19 cellular contexts compared by ENCODE assay signal in the genomic region with DNA sequence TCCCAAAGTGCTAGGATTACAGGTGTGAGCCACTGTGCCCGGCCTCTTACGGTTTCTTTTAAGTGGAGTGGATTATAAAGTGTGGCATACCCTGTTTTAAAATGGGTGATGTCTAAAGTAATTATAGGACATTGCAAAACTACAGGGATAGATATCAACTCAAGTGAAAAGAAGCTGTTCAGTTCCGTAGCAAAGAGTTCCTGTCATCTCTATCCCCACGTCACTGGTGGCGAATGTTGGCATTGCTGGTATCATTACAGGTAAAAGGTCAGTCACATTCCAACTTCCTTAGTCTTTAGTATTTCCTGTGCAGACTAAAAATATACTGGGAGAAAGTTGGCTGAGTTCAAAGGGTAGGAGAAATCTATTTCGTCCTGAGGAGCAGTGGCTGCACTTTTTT.
DNase-seq lines count a peak whose midpoint lies in the region; ATAC-seq, FAIRE-seq and TF ChIP-seq lines count a peak whose summit lies in the region.
"Had no signal": no experiment of that assay in that cellular context is flagged by ENCODE, and none has a peak within 500 bp of the region (broad histone marks: within the 10 kb centered on the region; RNA-seq: fewer than 3 reads in every experiment).

No MANE protein-coding gene starts in this region.

- no peak overlapping the region for H2AFZ ChIP-seq in osteoblast (ENCODE audit: low read length)

- H3K27ac ChIP-seq in SJSA1 (no peak overlapping the region), osteoblast (ENCODE audit: low read depth, low read length) (no peak overlapping the region)
- H3K27ac ChIP-seq: SK-N-MC had no signal

- TF ChIP-seq CTCF in osteoblast (IDR thresholded peaks at IDR 0.05; ENCODE audit: extremely low read depth, low read depth, low read length) (no peak), glutamatergic neuron (IDR thresholded peaks at IDR 0.05; ENCODE audit: partially characterized antibody, unreplicated experiment) (no peak)

- H3K4me3 Mint-ChIP-seq in glutamatergic neuron (ENCODE audit: unreplicated experiment): no peak overlapping the region
- H3K4me3 Mint-ChIP-seq in activated naive CD4-positive, alpha-beta T cell treated with anti-CD3 and anti-CD28 coated beads for 36 hours: no peak overlapping the region
- H3K4me3 Mint-ChIP-seq: brain; CD8-positive, alpha-beta memory T cell; memory B cell; stimulated activated naive CD8-positive, alpha-beta T cell treated with anti-CD3 and anti-CD28 coated beads, Interleukin-15, Interleukin-2, amounts not matched to agents 100 ng/mL and 50 ng/mL, for 24 hours had no signal

- peak overlapping the region; percentile 18 for H3K4me2 ChIP-seq in osteoblast (ENCODE audit: insufficient read depth, low read length)

- H4K20me1 ChIP-seq in osteoblast (ENCODE audit: insufficient read depth, low read length): no peaks in the 10 kb centered on the region

- DNase-seq in ELR (ENCODE audit: low read depth): peak; percentile 52
- peak; percentile 43 to 70 for DNase-seq in SJSA1 (ENCODE audit: low read depth in 1 of 2, low spot score in 2 of 2)
- peak; percentile 54 for DNase-seq in Right ventricle myocardium superior
- DNase-seq in osteoblast (ENCODE audit: insufficient read length, low spot score, missing footprints): no peak
- no peak for DNase-seq in GM12891 (ENCODE audit: insufficient read length, low spot score)
- DNase-seq in glutamatergic neuron: no peak
- no peak for DNase-seq in cerebellum (ENCODE audit: low spot score)
- DNase-seq in activated naive CD4-positive, alpha-beta T cell treated with anti-CD3 and anti-CD28 coated beads for 36 hours: no peak
- DNase-seq: activated naive CD4-positive, alpha-beta T cell treated with anti-CD3 and anti-CD28 coated beads, Interleukin-2, amount 50 U/mL, for 16 hours; activated T-cell treated with anti-CD3 and anti-CD28 coated beads, Interleukin-2, amount 50 U/mL, for 1 hour; CD8-positive, alpha-beta memory T cell; foreskin fibroblast; NCI-H146; NCI-H2227 treated with DMSO at 0.1 percent for 48 hours had no signal

- H3K27ac Mint-ChIP-seq in glutamatergic neuron (ENCODE audit: unreplicated experiment): no peak overlapping the region
- H3K27ac Mint-ChIP-seq in activated naive CD4-positive, alpha-beta T cell treated with anti-CD3 and anti-CD28 coated beads for 36 hours: no peak overlapping the region
- H3K27ac Mint-ChIP-seq: brain; CD8-positive, alpha-beta memory T cell; memory B cell; stimulated activated naive CD8-positive, alpha-beta T cell treated with anti-CD3 and anti-CD28 coated beads, Interleukin-15, Interleukin-2, amounts not matched to agents 100 ng/mL and 50 ng/mL, for 24 hours had no signal

- H3K27me3 ChIP-seq in SJSA1 (replicated peaks): peaks cover 42% of the 10 kb centered on the region
- H3K27me3 ChIP-seq in osteoblast (ENCODE audit: insufficient read depth, low read length): no peaks in the 10 kb centered on the region

- intact Hi-C loops in Right ventricle myocardium superior (cut with DNase I): no loop called here
- intact Hi-C loops in activated naive CD4-positive, alpha-beta T cell treated with anti-CD3 and anti-CD28 coated beads for 36 hours (cut with micrococcal nuclease): no loop called here

- peak; percentile 89 for ATAC-seq in Right ventricle myocardium superior (ENCODE audit: poor library complexity)

- H3K36me3 ChIP-seq in SJSA1 (no peaks in the 10 kb centered on the region), osteoblast (ENCODE audit: insufficient read depth, low read length) (no peaks in the 10 kb centered on the region)

- no peaks in the 10 kb centered on the region for H3K4me1 Mint-ChIP-seq in glutamatergic neuron (ENCODE audit: low read depth, unreplicated experiment)
- peaks cover 14% of the 10 kb centered on the region for H3K4me1 Mint-ChIP-seq in activated naive CD4-positive, alpha-beta T cell treated with anti-CD3 and anti-CD28 coated beads for 36 hours (ENCODE audit: low read depth)

- H3K4me1 ChIP-seq in SJSA1 (replicated peaks) (peaks cover 12% of the 10 kb centered on the region), osteoblast (ENCODE audit: insufficient read depth, low read length) (peaks cover 23% of the 10 kb centered on the region)

- CTCF ChIA-PET in activated naive CD4-positive, alpha-beta T cell treated with anti-CD3 and anti-CD28 coated beads for 36 hours (lab: Charles Lee): interaction anchor here (0.6 kb wide), 1 partner anchor 64 kb away, joined by 3 read pairs; no protein-coding TSS in a partner anchor

- FAIRE-seq in GM12891 (lab: Jason Lieb, UNC): no peak
- FAIRE-seq: H1 had no signal

- H3K4me3 ChIP-seq in SJSA1 (no peak overlapping the region), osteoblast (ENCODE audit: insufficient read depth, low read length) (no peak overlapping the region)
- H3K4me3 ChIP-seq: SK-N-MC had no signal

- TF ChIP-seq POLR2A in GM12891 (IDR thresholded peaks at IDR 0.05; ENCODE audit: low read depth, low read length): no peak

- no peaks in the 10 kb centered on the region for H3K36me3 Mint-ChIP-seq in glutamatergic neuron (ENCODE audit: unreplicated experiment)
- H3K36me3 Mint-ChIP-seq in activated naive CD4-positive, alpha-beta T cell treated with anti-CD3 and anti-CD28 coated beads for 36 hours (ENCODE audit: low read depth): no peaks in the 10 kb centered on the region
- H3K36me3 Mint-ChIP-seq: brain had no signal

- no peaks in the 10 kb centered on the region for H3K79me2 ChIP-seq in osteoblast (ENCODE audit: insufficient read depth, low read length)

- H3K9me3 Mint-ChIP-seq in glutamatergic neuron (ENCODE audit: unreplicated experiment): no peaks in the 10 kb centered on the region
- no peaks in the 10 kb centered on the region for H3K9me3 Mint-ChIP-seq in activated naive CD4-positive, alpha-beta T cell treated with anti-CD3 and anti-CD28 coated beads for 36 hours
- H3K9me3 Mint-ChIP-seq: brain; CD8-positive, alpha-beta memory T cell; memory B cell; stimulated activated naive CD8-positive, alpha-beta T cell treated with anti-CD3 and anti-CD28 coated beads, Interleukin-15, Interleukin-2, amounts not matched to agents 100 ng/mL and 50 ng/mL, for 24 hours had no signal

- no peaks in the 10 kb centered on the region for H3K9me3 ChIP-seq in SJSA1 (replicated peaks)
- no peaks in the 10 kb centered on the region for H3K9me3 ChIP-seq in osteoblast (ENCODE audit: low read depth, low read length)

- H3K27me3 Mint-ChIP-seq in glutamatergic neuron (ENCODE audit: unreplicated experiment): no peaks in the 10 kb centered on the region
- H3K27me3 Mint-ChIP-seq in activated naive CD4-positive, alpha-beta T cell treated with anti-CD3 and anti-CD28 coated beads for 36 hours (ENCODE audit: low read depth): no peaks in the 10 kb centered on the region
- H3K27me3 Mint-ChIP-seq: brain; CD8-positive, alpha-beta memory T cell; memory B cell; stimulated activated naive CD8-positive, alpha-beta T cell treated with anti-CD3 and anti-CD28 coated beads, Interleukin-15, Interleukin-2, amounts not matched to agents 100 ng/mL and 50 ng/mL, for 24 hours had no signal

TF ChIP-seq in GM12891, 5 proteins besides CTCF, POLR2A, EP300 and RAD21:
- TF ChIP-seq SPI1 (IDR thresholded peaks at IDR 0.05; ENCODE audit: low read depth, low read length) (no peak), POLR2AphosphoS5 (IDR thresholded peaks at IDR 0.05; ENCODE audit: low read depth, low read length) (no peak), POU2F2 (IDR thresholded peaks at IDR 0.05; ENCODE audit: low read depth, low read length) (no peak), PAX5 (IDR thresholded peaks at IDR 0.05; ENCODE audit: insufficient read depth, low read length, severe bottlenecking) (no peak), TAF1 (IDR thresholded peaks at IDR 0.05; ENCODE audit: low read depth, low read length) (no peak)

Comparison
In these comparisons a context has a peak if more than half of its experiments do, and no peak if none do; other contexts are left out.
1. DNase-seq: peak in ELR (single experiment), SJSA1 (2 of 2) and Right ventricle myocardium superior (single experiment); none in osteoblast (single experiment), GM12891 (single experiment), glutamatergic neuron (single experiment), cerebellum (single experiment) and activated naive CD4-positive, alpha-beta T cell treated with anti-CD3 and anti-CD28 coated beads for 36 hours (single experiment).